ENCODE assay signal across 13 cellular contexts in genomic region chr1:31509124-31510072, GRCh38.
DNase-seq lines count a peak whose midpoint lies in the region; ATAC-seq, FAIRE-seq and TF ChIP-seq lines count a peak whose summit lies in the region.
"Had no signal": no experiment of that assay in that cellular context is flagged by ENCODE, and none has a peak within 500 bp of the region (broad histone marks: within the 10 kb centered on the region; RNA-seq: fewer than 3 reads in every experiment).

No MANE protein-coding gene starts in this region.

- no peak overlapping the region for H3K4me3 Mint-ChIP-seq in endothelial cell (ENCODE audit: unreplicated experiment)

- peak; percentile 43 for ATAC-seq in GM18498 (IDR thresholded peaks at IDR 0.05; ENCODE audit: unreplicated experiment)
- peak; percentile 55 for ATAC-seq in GM21619 (IDR thresholded peaks at IDR 0.05; ENCODE audit: unreplicated experiment)
- ATAC-seq: naive thymus-derived CD4-positive, alpha-beta T cell had no signal

- no peaks in the 10 kb centered on the region for H3K36me3 ChIP-seq in trophoblast cell (ENCODE audit: control insufficient read depth in 1 of 2, insufficient read depth in 2 of 2, low read length in 2 of 2)

- H4K12ac ChIP-seq in trophoblast cell (ENCODE audit: low read depth, low read length): no peak overlapping the region

- no peak overlapping the region for H3K9ac ChIP-seq in trophoblast cell (ENCODE audit: low read length)

- peak; percentile 17 for DNase-seq in MV-4-11 (lab: John Stamatoyannopoulos, UW)
- DNase-seq in trophoblast cell: no peak
- no peak for DNase-seq in D721Med (ENCODE audit: insufficient read length, low spot score)
- DNase-seq in GOT3 (lab: John Stamatoyannopoulos, UW): no peak
- no peak for DNase-seq in endothelial cell (ENCODE audit: low spot score)
- no peak for DNase-seq in NCI-H748 (lab: John Stamatoyannopoulos, UW; ENCODE audit: unreplicated experiment)
- DNase-seq: activated T-cell treated with anti-CD3 and anti-CD28 coated beads, Interleukin-2, amount 50 U/mL, for 48 hours; central memory CD4-positive, alpha-beta T cell; naive thymus-derived CD4-positive, alpha-beta T cell; NCI-H2171; stimulated activated CD4-positive, alpha-beta T cell treated with anti-CD3 and anti-CD28 coated beads, Interleukin-4, amount 100 ng/mL, for 4 hours had no signal

- no CpG with 5 or more reads among the region's 7 CpGs for WGBS in trophoblast cell (ENCODE audit: extremely low coverage, insufficient coverage, insufficient read length)

- no peak overlapping the region for H3K27ac Mint-ChIP-seq in endothelial cell (ENCODE audit: unreplicated experiment)

- peaks cover 1% of the 10 kb centered on the region for H3K79me2 ChIP-seq in trophoblast cell (ENCODE audit: control insufficient read depth, insufficient read depth, low read length, poor library complexity)

- no peak overlapping the region for H2AK5ac ChIP-seq in trophoblast cell (ENCODE audit: low read length)

- H3K4me2 ChIP-seq in trophoblast cell (ENCODE audit: low read length): no peak overlapping the region

- H3K4me3 ChIP-seq in trophoblast cell (ENCODE audit: low read depth, low read length): no peak overlapping the region

- no peak overlapping the region for H2BK120ac ChIP-seq in trophoblast cell (ENCODE audit: insufficient read depth, low read length, poor library complexity)

- FAIRE-seq in D721Med (lab: Jason Lieb, UNC): no peak

- H3K14ac ChIP-seq in trophoblast cell (ENCODE audit: low read length): no peak overlapping the region

- H2BK12ac ChIP-seq in trophoblast cell (ENCODE audit: low read length): peak overlapping the region; percentile 48

- no peak overlapping the region for H3K4ac ChIP-seq in trophoblast cell (ENCODE audit: low read depth, low read length)

- H3K27ac ChIP-seq in trophoblast cell (ENCODE audit: low read depth, low read length): no peak overlapping the region

- no peak overlapping the region for H4K8ac ChIP-seq in trophoblast cell (ENCODE audit: low read depth, low read length)

- no peaks in the 10 kb centered on the region for H3K9me3 Mint-ChIP-seq in endothelial cell (ENCODE audit: unreplicated experiment)

- no peak overlapping the region for H2BK5ac ChIP-seq in trophoblast cell (ENCODE audit: low read depth, low read length, poor library complexity)

- TF ChIP-seq CTCF in D721Med (IDR thresholded peaks at IDR 0.05; ENCODE audit: insufficient read depth, missing control alignments): no peak
- no peak for TF ChIP-seq CTCF in endothelial cell (IDR thresholded peaks at IDR 0.05; ENCODE audit: unreplicated experiment)

- peak overlapping the region; percentile 25 for H3K18ac ChIP-seq in trophoblast cell (ENCODE audit: low read length)

- peaks cover 3% of the 10 kb centered on the region for H3K4me1 Mint-ChIP-seq in endothelial cell (ENCODE audit: unreplicated experiment)

- H2AFZ ChIP-seq in trophoblast cell (ENCODE audit: insufficient read depth, low read length, poor library complexity): no peak overlapping the region

- peaks cover 14% of the 10 kb centered on the region for H3K79me1 ChIP-seq in trophoblast cell (ENCODE audit: low read length)

- H3K4me1 ChIP-seq in trophoblast cell (ENCODE audit: control insufficient read depth in 1 of 2, insufficient read depth in 2 of 2, low read length in 2 of 2): peaks cover 20 to 28% of the 10 kb centered on the region in 2 experiments

- peaks cover 10% of the 10 kb centered on the region for H3K27me3 Mint-ChIP-seq in endothelial cell (ENCODE audit: unreplicated experiment)

- peak overlapping the region; percentile 10 for H4K91ac ChIP-seq in trophoblast cell (ENCODE audit: low read depth, low read length)

- no peaks in the 10 kb centered on the region for H3K27me3 ChIP-seq in trophoblast cell (ENCODE audit: insufficient read depth, low read length)

- H3K23ac ChIP-seq in trophoblast cell (ENCODE audit: low read length): no peak overlapping the region

- peaks cover 20% of the 10 kb centered on the region for H3K36me3 Mint-ChIP-seq in endothelial cell (ENCODE audit: low read depth, unreplicated experiment)
- H3K36me3 Mint-ChIP-seq: naive thymus-derived CD4-positive, alpha-beta T cell had no signal

- peaks cover 2% of the 10 kb centered on the region for H3K9me3 ChIP-seq in trophoblast cell (ENCODE audit: insufficient read depth, low read depth, low read length)
